1 cellular context compared by ENCODE assay signal in the genomic region with DNA sequence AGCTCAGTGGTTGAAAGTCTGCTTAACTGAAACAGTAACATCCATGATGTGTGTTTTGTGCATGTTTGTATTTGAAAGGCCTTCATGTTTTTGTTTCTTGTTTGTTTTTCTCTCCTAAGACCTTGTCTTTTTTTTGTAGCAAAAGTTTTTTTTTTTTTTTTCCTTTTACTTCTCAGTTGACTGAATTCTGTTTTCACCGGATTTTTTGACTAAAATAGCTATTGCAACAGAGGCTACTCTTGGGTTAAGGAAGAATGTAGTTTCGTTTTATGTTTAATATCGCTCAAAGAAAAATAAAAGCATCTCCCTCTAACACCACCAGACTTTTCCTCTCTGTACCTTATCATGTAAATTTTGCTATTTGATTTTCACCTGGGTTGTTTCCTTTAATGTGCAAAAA.
TF ChIP-seq lines count a peak whose summit lies in the region.

No MANE protein-coding gene starts in this region.

TF ChIP-seq in GM23338, 12 proteins besides CTCF, POLR2A, EP300 and RAD21 (continued from another document):
- TF ChIP-seq, protein P1, sequence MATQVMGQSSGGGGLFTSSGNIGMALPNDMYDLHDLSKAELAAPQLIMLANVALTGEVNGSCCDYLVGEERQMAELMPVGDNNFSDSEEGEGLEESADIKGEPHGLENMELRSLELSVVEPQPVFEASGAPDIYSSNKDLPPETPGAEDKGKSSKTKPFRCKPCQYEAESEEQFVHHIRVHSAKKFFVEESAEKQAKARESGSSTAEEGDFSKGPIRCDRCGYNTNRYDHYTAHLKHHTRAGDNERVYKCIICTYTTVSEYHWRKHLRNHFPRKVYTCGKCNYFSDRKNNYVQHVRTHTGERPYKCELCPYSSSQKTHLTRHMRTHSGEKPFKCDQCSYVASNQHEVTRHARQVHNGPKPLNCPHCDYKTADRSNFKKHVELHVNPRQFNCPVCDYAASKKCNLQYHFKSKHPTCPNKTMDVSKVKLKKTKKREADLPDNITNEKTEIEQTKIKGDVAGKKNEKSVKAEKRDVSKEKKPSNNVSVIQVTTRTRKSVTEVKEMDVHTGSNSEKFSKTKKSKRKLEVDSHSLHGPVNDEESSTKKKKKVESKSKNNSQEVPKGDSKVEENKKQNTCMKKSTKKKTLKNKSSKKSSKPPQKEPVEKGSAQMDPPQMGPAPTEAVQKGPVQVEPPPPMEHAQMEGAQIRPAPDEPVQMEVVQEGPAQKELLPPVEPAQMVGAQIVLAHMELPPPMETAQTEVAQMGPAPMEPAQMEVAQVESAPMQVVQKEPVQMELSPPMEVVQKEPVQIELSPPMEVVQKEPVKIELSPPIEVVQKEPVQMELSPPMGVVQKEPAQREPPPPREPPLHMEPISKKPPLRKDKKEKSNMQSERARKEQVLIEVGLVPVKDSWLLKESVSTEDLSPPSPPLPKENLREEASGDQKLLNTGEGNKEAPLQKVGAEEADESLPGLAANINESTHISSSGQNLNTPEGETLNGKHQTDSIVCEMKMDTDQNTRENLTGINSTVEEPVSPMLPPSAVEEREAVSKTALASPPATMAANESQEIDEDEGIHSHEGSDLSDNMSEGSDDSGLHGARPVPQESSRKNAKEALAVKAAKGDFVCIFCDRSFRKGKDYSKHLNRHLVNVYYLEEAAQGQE (IDR thresholded peaks at IDR 0.05; ENCODE audit: unreplicated experiment): no peak
- TF ChIP-seq NANOG (IDR thresholded peaks at IDR 0.05; ENCODE audit: borderline replicate concordance): no peak
